Comparison of ENCODE assay signal across 7 cellular contexts in genomic region chr22:37806409-37807338, GRCh38. TPM values are rescaled to one million over a fixed set of nuclear protein-coding genes. Genes with fewer than 3 reads are reported as not detected.
DNase-seq lines count a peak whose midpoint lies in the region; ATAC-seq and TF ChIP-seq lines count a peak whose summit lies in the region.
"Had no signal": no experiment of that assay in that cellular context is flagged by ENCODE, and none has a peak within 500 bp of the region (broad histone marks: within the 10 kb centered on the region; RNA-seq: fewer than 3 reads in every experiment).

No MANE protein-coding gene starts in this region.

- H3K9me3 ChIP-seq in DND-41 (ENCODE audit: insufficient read depth, low read length, severe bottlenecking) (no peaks in the 10 kb centered on the region), right atrium auricular region (no peaks in the 10 kb centered on the region), tibial artery (no peaks in the 10 kb centered on the region)

- peaks cover 69% of the 10 kb centered on the region for H3K4me1 ChIP-seq in DND-41 (ENCODE audit: insufficient read depth, low read length)
- H3K4me1 ChIP-seq in right atrium auricular region = peaks cover 0 to 58% of the 10 kb centered on the region in 2 donors
- H3K4me1 ChIP-seq in tibial artery = peaks cover 0 to 71% (median 49%) of the 10 kb centered on the region in 4 donors

- peak overlapping the region; percentile 78 for H3K9ac ChIP-seq in DND-41 (ENCODE audit: low read depth, low read length)

- peaks cover 9% of the 10 kb centered on the region; the same call in 1 of the 2 replicates for H3K36me3 ChIP-seq in DND-41 (ENCODE audit: insufficient read depth, low read length)
- no peaks in the 10 kb centered on the region for H3K36me3 ChIP-seq in right atrium auricular region
- H3K36me3 ChIP-seq in tibial artery = no peaks in the 10 kb centered on the region

- no peak overlapping the region for H2AFZ ChIP-seq in DND-41 (ENCODE audit: low read depth, low read length)

- H3K4me3 ChIP-seq in DND-41 (ENCODE audit: low read depth in 1 of 2, low read length in 2 of 2) (peak overlapping the region; percentile 73 to 78; a peak in 3 of 4 replicates), right atrium auricular region (peak overlapping the region; percentile 51 to 68), tibial artery (peak overlapping the region; percentile 51 to 60)

- H3K4me2 ChIP-seq in DND-41 (ENCODE audit: insufficient read depth, low read length) = peak overlapping the region; percentile 79

- TF ChIP-seq CTCF in DND-41 (IDR thresholded peaks at IDR 0.05; ENCODE audit: borderline replicate concordance, extremely low read depth, low read length, poor library complexity, severe bottlenecking) (no peak), right atrium auricular region (IDR thresholded peaks at IDR 0.05) (no peak), tibial artery (IDR thresholded peaks at IDR 0.05) (no peak)

- H3K27ac ChIP-seq in DND-41 (ENCODE audit: low read length) (peak overlapping the region; percentile 89), right atrium auricular region (peak overlapping the region; percentile 89 to 91), tibial artery (peak overlapping the region; percentile 69 to 83)

- H4K20me1 ChIP-seq in DND-41 (ENCODE audit: insufficient read depth, low read length) = 0 out of 2 replicates have a peak, but pooled peaks cover 3% of the 10 kb centered on the region

- peaks cover 11% of the 10 kb centered on the region for H3K27me3 ChIP-seq in DND-41 (ENCODE audit: insufficient read depth, low read length, poor library complexity)
- no peaks in the 10 kb centered on the region for H3K27me3 ChIP-seq in right atrium auricular region
- peaks cover 0 to 5% of the 10 kb centered on the region in 2 donors for H3K27me3 ChIP-seq in tibial artery

- intact Hi-C loops in tibial artery (cut with DNase I; ENCODE audit: low total_unique reads) = no loop called here

- H3K79me2 ChIP-seq in DND-41 (ENCODE audit: insufficient read depth, low read length) = peaks cover 48% of the 10 kb centered on the region

- ATAC-seq in DND-41 (ENCODE audit: insufficient read depth, low read depth) (0 out of 3 replicates have a peak, but pooled peaks have one; percentile 10), GM18867 (IDR thresholded peaks at IDR 0.05; ENCODE audit: unreplicated experiment) (no peak)

- peak; percentile 67 for DNase-seq in DND-41
- DNase-seq in RPMI8226 = peak; percentile 59
- no peak for DNase-seq in right atrium auricular region (ENCODE audit: low spot score)
- DNase-seq in tibial artery = no peak
- no peak for DNase-seq in NCI-H146 (lab: John Stamatoyannopoulos, UW)

RNA-seq across cellular contexts. Expression of gene GCAT, which starts 1.1 kb away (rescaled TPM):
- 10 to 100 TPM; 15.7 to 34.2 TPM for total RNA-seq in right atrium auricular region

RNA-seq across cellular contexts. Expression of gene GALR3, which starts 16.5 kb away (rescaled TPM):
- total RNA-seq in right atrium auricular region = not detected
- total RNA-seq: T-helper 2 cell treated with Interferon-gamma antibody and Interleukin-4, amounts not matched to agents 100 ng/mL and 5 ng/mL, for 36 hours had no signal

RNA-seq across cellular contexts. Expression of gene ANKRD54, which starts 37.5 kb away (rescaled TPM):
- 10 to 100 TPM; 17.8 to 18.5 TPM for total RNA-seq in right atrium auricular region

RNA-seq across cellular contexts. Expression of gene EIF3L, which starts 42.5 kb away (rescaled TPM):
- total RNA-seq in right atrium auricular region = 100 to 1,000 TPM; 193 to 284 TPM

Comparison
In these comparisons a context has a peak if more than half of its experiments do, and no peak if none do; other contexts are left out.
1. DNase-seq: peak in DND-41 (single experiment) and RPMI8226 (single experiment); none in right atrium auricular region (single experiment), tibial artery (0 of 2) and NCI-H146 (single experiment).
2. Peak in every context shown above with its lines, with median percentiles within 50 percentile points of each other: H3K27ac ChIP-seq and H3K4me3 ChIP-seq.